In genomic region chr14:47186491-47186890, GRCh38 we compare ENCODE assay signal across 21 cellular contexts.
A peak's percentile ranks its signal among the peaks of the same experiment; 100 is the strongest.
DNase-seq lines count a peak whose midpoint lies in the region; ATAC-seq and TF ChIP-seq lines count a peak whose summit lies in the region.
"Had no signal": no experiment of that assay in that cellular context is flagged by ENCODE, and none has a peak within 500 bp of the region (broad histone marks: within the 10 kb centered on the region; RNA-seq: fewer than 3 reads in every experiment).

No MANE protein-coding gene starts in this region.

- POLR2A ChIA-PET in OCI-LY7 (lab: Charles Lee), result no interaction called here

- 88 to 93% methylated on average over 2 of the region's 2 CpGs for WGBS in testis, 2 donors

- peak; percentile 54 for DNase-seq in HT1080 (ENCODE audit: low read depth)
- DNase-seq in NCI-H82 treated with DMSO at 0.1 percent for 48 hours (lab: John Stamatoyannopoulos, UW; ENCODE audit: unreplicated experiment), result peak; percentile 17
- peak; percentile 20 for DNase-seq in epithelial cell of esophagus (ENCODE audit: low read depth)
- DNase-seq in non-pigmented ciliary epithelial cell (ENCODE audit: low read depth), result peak; percentile 40
- DNase-seq in GM10266 (ENCODE audit: extremely low spot score), result no peak
- DNase-seq in OCI-LY7 (ENCODE audit: low spot score), result no peak
- no peak for DNase-seq in testis
- DNase-seq: activated CD4-positive, alpha-beta T cell treated with anti-CD3 and anti-CD28 coated beads, Interleukin-2, amount 50 U/mL, for 48 hours; activated naive CD4-positive, alpha-beta T cell treated with anti-CD3 and anti-CD28 coated beads, Interleukin-2, amount 10 ng/mL, durations not matched to agents 7 days and 5 days; activated T-cell treated with anti-CD3 and anti-CD28 coated beads, Interleukin-2, amount 50 U/mL, for 1 hour; aorta; gastrocnemius medialis; H9; KG1; RPMI8226; stomach; T-helper 1 cell; uterus had no signal

- no peaks in the 10 kb centered on the region for H3K9me2 ChIP-seq in OCI-LY7 (ENCODE audit: insufficient read depth, low read length)

- H3K79me2 ChIP-seq in OCI-LY7 (ENCODE audit: insufficient read depth, low read depth, low read length), result no peaks in the 10 kb centered on the region

- TF ChIP-seq CTCF in epithelial cell of esophagus (IDR thresholded peaks at IDR 0.05; ENCODE audit: insufficient read depth, low read depth, low read length, missing control alignments) (no peak), GM10266 (IDR thresholded peaks at IDR 0.05; ENCODE audit: control insufficient read depth, insufficient read depth, low read depth, missing control alignments) (no peak), OCI-LY7 (conservative IDR thresholded peaks at IDR 0.05; ENCODE audit: low read length) (no peak), testis (IDR thresholded peaks at IDR 0.05) (no peak)

- H3K4me3 ChIP-seq in epithelial cell of esophagus (ENCODE audit: low read length) (no peak overlapping the region), OCI-LY7 (ENCODE audit: low read depth, low read length, poor library complexity, severe bottlenecking) (no peak overlapping the region), testis (no peak overlapping the region)
- H3K4me3 ChIP-seq: coronary artery, gastrocnemius medialis, stomach, uterus had no signal

- no peaks in the 10 kb centered on the region for H3K27me3 ChIP-seq in testis
- H3K27me3 ChIP-seq: gastrocnemius medialis, stomach, uterus had no signal

- no peak overlapping the region for H3K4me2 ChIP-seq in OCI-LY7 (ENCODE audit: low read length)

- no peaks in the 10 kb centered on the region for H3K36me3 ChIP-seq in OCI-LY7 (ENCODE audit: insufficient read depth, low read length)
- H3K36me3 ChIP-seq in testis (ENCODE audit: low read depth, missing control alignments), result no peaks in the 10 kb centered on the region
- H3K36me3 ChIP-seq: gastrocnemius medialis, stomach had no signal

- H3K4me1 ChIP-seq in OCI-LY7 (ENCODE audit: insufficient read depth, low read length, poor library complexity, severe bottlenecking) (no peaks in the 10 kb centered on the region), testis (no peaks in the 10 kb centered on the region)
- H3K4me1 ChIP-seq: gastrocnemius medialis, stomach, uterus had no signal

- H3K9me3 ChIP-seq in OCI-LY7 (ENCODE audit: low read length) (no peaks in the 10 kb centered on the region), testis (no peaks in the 10 kb centered on the region)
- H3K9me3 ChIP-seq: gastrocnemius medialis, stomach, uterus had no signal

- no peak overlapping the region for H3K27ac ChIP-seq in OCI-LY7 (ENCODE audit: low read depth, low read length, poor library complexity, severe bottlenecking)
- no peak overlapping the region for H3K27ac ChIP-seq in testis
- H3K27ac ChIP-seq: coronary artery, gastrocnemius medialis, stomach, uterus, VCaP had no signal

- H2AFZ ChIP-seq in OCI-LY7 (ENCODE audit: low read length), result no peak overlapping the region

- ATAC-seq in GM21528 (IDR thresholded peaks at IDR 0.05; ENCODE audit: low FRiP score, unreplicated experiment), result no peak
- ATAC-seq: gastrocnemius medialis had no signal

- CTCF ChIA-PET in OCI-LY7 (lab: Charles Lee; ENCODE audit: unreplicated experiment), result no interaction called here

- H4K20me1 ChIP-seq in OCI-LY7 (ENCODE audit: insufficient read depth, low read length), result no peaks in the 10 kb centered on the region

- no TSS peak for BruUV-seq in OCI-LY7 (replicated peaks; lab: Mats Ljungman, UMichigan)

- intact Hi-C loops in OCI-LY7 (cut with micrococcal nuclease; ENCODE audit: unreplicated experiment) (no loop called here), testis (cut with DNase I; ENCODE audit: low total_unique reads) (no loop called here)

- no peak for TF ChIP-seq POLR2A in testis (IDR thresholded peaks at IDR 0.05)

Comparison
In these comparisons a context has a peak if more than half of its experiments do, and no peak if none do; other contexts are left out.
1. DNase-seq: peak in HT1080 (single experiment), NCI-H82 treated with DMSO at 0.1 percent for 48 hours (single experiment), epithelial cell of esophagus (single experiment) and non-pigmented ciliary epithelial cell (single experiment); none in GM10266 (single experiment), OCI-LY7 (single experiment) and testis (single experiment).